Comparison of ENCODE assay signal across 15 cellular contexts in the genomic region with DNA sequence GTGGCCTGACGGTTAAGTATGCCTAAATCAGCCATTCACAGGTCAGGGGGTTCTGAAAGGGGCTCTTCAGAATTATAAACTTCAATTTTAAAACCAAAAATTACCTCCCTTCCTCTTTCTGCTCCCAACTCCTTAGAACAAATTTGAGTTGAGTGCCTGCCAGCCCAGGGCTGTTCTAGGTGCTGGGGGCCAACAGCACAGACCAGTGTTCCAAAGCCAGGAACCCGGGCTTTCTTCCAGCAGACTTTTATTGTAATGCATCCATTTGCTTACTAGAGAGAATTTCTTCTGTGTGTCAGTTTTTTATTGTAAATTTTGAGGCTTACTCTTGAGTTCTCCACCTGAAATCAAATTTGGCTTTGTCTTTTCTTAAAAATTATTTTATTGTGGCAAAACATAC.
DNase-seq lines count a peak whose midpoint lies in the region; ATAC-seq, FAIRE-seq and TF ChIP-seq lines count a peak whose summit lies in the region.
"Had no signal": no experiment of that assay in that cellular context is flagged by ENCODE, and none has a peak within 500 bp of the region (broad histone marks: within the 10 kb centered on the region; RNA-seq: fewer than 3 reads in every experiment).

No MANE protein-coding gene starts in this region.

- no peaks in the 10 kb centered on the region for H3K27me3 ChIP-seq in left ventricle myocardium inferior (ENCODE audit: low read depth)

- H3K9me3 ChIP-seq in left ventricle myocardium inferior (replicated peaks): peaks cover 13% of the 10 kb centered on the region

- no peak overlapping the region for H3K4me3 Mint-ChIP-seq in activated naive CD4-positive, alpha-beta T cell treated with anti-CD3 and anti-CD28 coated beads, Interleukin-2, amount 10 ng/mL, durations not matched to agents 7 days and 5 days

- H3K4me3 ChIP-seq in LNCaP clone FGC (ENCODE audit: low read depth, low read length) (no peak overlapping the region), left ventricle myocardium inferior (no peak overlapping the region)

- no peaks in the 10 kb centered on the region for H3K27me3 Mint-ChIP-seq in activated naive CD4-positive, alpha-beta T cell treated with anti-CD3 and anti-CD28 coated beads, Interleukin-2, amount 10 ng/mL, durations not matched to agents 7 days and 5 days

- peaks cover 62% of the 10 kb centered on the region for H3K4me1 ChIP-seq in left ventricle myocardium inferior

- TF ChIP-seq CTCF in LNCaP clone FGC (IDR thresholded peaks at IDR 0.05; ENCODE audit: control insufficient read depth, extremely low read depth, insufficient read depth): no peak
- no peak for TF ChIP-seq CTCF in left ventricle myocardium inferior (IDR thresholded peaks at IDR 0.05; ENCODE audit: borderline replicate concordance)

- H3K27ac Mint-ChIP-seq in activated naive CD4-positive, alpha-beta T cell treated with anti-CD3 and anti-CD28 coated beads, Interleukin-2, amount 10 ng/mL, durations not matched to agents 7 days and 5 days: no peak overlapping the region

- CTCF ChIA-PET in activated naive CD4-positive, alpha-beta T cell treated with anti-CD3 and anti-CD28 coated beads, Interleukin-2, amount 10 ng/mL, durations not matched to agents 7 days and 5 days (lab: Charles Lee): no interaction called here

- no peaks in the 10 kb centered on the region for H3K36me3 Mint-ChIP-seq in activated naive CD4-positive, alpha-beta T cell treated with anti-CD3 and anti-CD28 coated beads, Interleukin-2, amount 10 ng/mL, durations not matched to agents 7 days and 5 days

- no peak for FAIRE-seq in GM12891 (lab: Jason Lieb, UNC)
- FAIRE-seq: GM19239 had no signal

- H3K27ac ChIP-seq in left ventricle myocardium inferior (replicated peaks): peak overlapping the region; percentile 62

- H3K36me3 ChIP-seq in left ventricle myocardium inferior: no peaks in the 10 kb centered on the region

- ATAC-seq in HG02970 (IDR thresholded peaks at IDR 0.05; ENCODE audit: low FRiP score, unreplicated experiment): no peak

- intact Hi-C loops in left ventricle myocardium inferior (cut with micrococcal nuclease): no loop called here

- H3K9me3 Mint-ChIP-seq in activated naive CD4-positive, alpha-beta T cell treated with anti-CD3 and anti-CD28 coated beads, Interleukin-2, amount 10 ng/mL, durations not matched to agents 7 days and 5 days: no peaks in the 10 kb centered on the region

- no peaks in the 10 kb centered on the region for H3K4me1 Mint-ChIP-seq in activated naive CD4-positive, alpha-beta T cell treated with anti-CD3 and anti-CD28 coated beads, Interleukin-2, amount 10 ng/mL, durations not matched to agents 7 days and 5 days

- TF ChIP-seq POLR2A in GM12891 (IDR thresholded peaks at IDR 0.05; ENCODE audit: low read depth, low read length): no peak

- DNase-seq in LNCaP clone FGC (ENCODE audit: low read depth): peak; percentile 40
- DNase-seq in cerebellum (ENCODE audit: low spot score): peak; percentile 19
- peak; percentile 32 for DNase-seq in left ventricle myocardium inferior
- peak; percentile 41 for DNase-seq in putamen (ENCODE audit: low spot score)
- DNase-seq in activated naive CD4-positive, alpha-beta T cell treated with anti-CD3 and anti-CD28 coated beads, Interleukin-2, amount 10 ng/mL, durations not matched to agents 7 days and 5 days: no peak
- DNase-seq in GM12891 (ENCODE audit: insufficient read length, low spot score): no peak
- DNase-seq: COR-L47, H7, IMR-90, Karpas-422, NCI-H187, NCI-H345, NCI-H526 had no signal

TF ChIP-seq in GM12891, 5 proteins besides CTCF, POLR2A, EP300 and RAD21:
- TF ChIP-seq SPI1 (IDR thresholded peaks at IDR 0.05; ENCODE audit: low read depth, low read length): no peak
- TF ChIP-seq TAF1 (IDR thresholded peaks at IDR 0.05; ENCODE audit: low read depth, low read length): no peak
- TF ChIP-seq POLR2AphosphoS5 (IDR thresholded peaks at IDR 0.05; ENCODE audit: low read depth, low read length): no peak
- no peak for TF ChIP-seq PAX5 (IDR thresholded peaks at IDR 0.05; ENCODE audit: insufficient read depth, low read length, severe bottlenecking)
- no peak for TF ChIP-seq POU2F2 (IDR thresholded peaks at IDR 0.05; ENCODE audit: low read depth, low read length)
TF ChIP-seq in GM12891: peak in this region for 0.

Comparison
In these comparisons a context has a peak if more than half of its experiments do, and no peak if none do; other contexts are left out.
1. DNase-seq: peak in LNCaP clone FGC (single experiment), cerebellum (single experiment), left ventricle myocardium inferior (single experiment) and putamen (single experiment); none in activated naive CD4-positive, alpha-beta T cell treated with anti-CD3 and anti-CD28 coated beads, Interleukin-2, amount 10 ng/mL, durations not matched to agents 7 days and 5 days (single experiment) and GM12891 (single experiment).